Comparison of ENCODE assay signal across 12 cellular contexts in the genomic region with DNA sequence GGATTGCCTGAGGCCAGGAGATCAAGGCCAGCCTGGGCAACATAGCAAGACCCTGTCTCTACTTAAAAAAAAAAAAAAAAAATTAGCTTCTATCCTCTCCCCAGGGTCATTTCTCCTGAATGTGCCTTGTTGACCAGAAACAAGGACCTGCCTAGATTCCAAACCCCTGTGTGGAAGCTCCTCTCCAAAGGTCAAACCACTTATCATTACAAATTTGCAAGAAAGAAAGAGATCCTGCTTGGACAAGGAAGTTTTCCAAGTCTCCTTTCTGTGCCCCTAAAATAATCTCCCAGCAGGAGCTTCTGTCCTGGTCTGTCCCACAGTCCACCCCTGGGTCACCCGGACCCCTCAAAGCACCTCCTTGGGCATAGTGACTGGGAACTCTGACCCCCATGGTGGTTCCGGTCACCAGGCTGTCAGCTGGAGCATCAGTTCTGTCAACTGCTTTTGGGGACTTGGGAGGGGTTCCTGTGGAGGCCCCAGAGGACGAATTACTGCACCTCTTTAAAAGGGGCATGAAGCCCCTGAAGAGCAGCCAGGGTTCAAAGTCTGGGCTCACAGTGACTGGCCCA. TPM values are rescaled to one million over a fixed set of nuclear protein-coding genes. Genes with fewer than 3 reads are reported as not detected.
DNase-seq lines count a peak whose midpoint lies in the region; ATAC-seq and TF ChIP-seq lines count a peak whose summit lies in the region.
"Had no signal": no experiment of that assay in that cellular context is flagged by ENCODE, and none has a peak within 500 bp of the region (broad histone marks: within the 10 kb centered on the region; RNA-seq: fewer than 3 reads in every experiment).

No MANE protein-coding gene starts in this region.

- H3K4me1 Mint-ChIP-seq in CD4-positive, alpha-beta T cell (ENCODE audit: low read depth), result peaks cover 90% of the 10 kb centered on the region
- H3K4me1 Mint-ChIP-seq in stimulated activated memory B cell treated with anti-CD40 and anti-IgM and Interleukin-4, amounts not matched to agents 10 μg/mL and 1 μg/mL and 100 μg/mL, for 72 hours, result no peaks in the 10 kb centered on the region

- H3K36me3 ChIP-seq in SJSA1 (peaks cover 75% of the 10 kb centered on the region), gastroesophageal sphincter (peaks cover 0 to 6% of the 10 kb centered on the region in 2 donors), sigmoid colon (peaks cover 0 to 8% (median 0%) of the 10 kb centered on the region in 4 donors)

- peaks cover 81% of the 10 kb centered on the region for H3K4me1 ChIP-seq in SJSA1 (replicated peaks)
- peaks cover 12 to 100% (median 77%) of the 10 kb centered on the region in 3 donors for H3K4me1 ChIP-seq in gastroesophageal sphincter
- peaks cover 0 to 100% (median 99%) of the 10 kb centered on the region in 4 donors for H3K4me1 ChIP-seq in sigmoid colon

- peak overlapping the region; percentile 61 for H3K27ac Mint-ChIP-seq in CD4-positive, alpha-beta T cell
- no peak overlapping the region for H3K27ac Mint-ChIP-seq in stimulated activated memory B cell treated with anti-CD40 and anti-IgM and Interleukin-4, amounts not matched to agents 10 μg/mL and 1 μg/mL and 100 μg/mL, for 72 hours
- H3K27ac Mint-ChIP-seq: T-helper 17 cell had no signal

- no peak for TF ChIP-seq CTCF in CD4-positive, alpha-beta T cell (IDR thresholded peaks at IDR 0.05)
- TF ChIP-seq CTCF in gastroesophageal sphincter (IDR thresholded peaks at IDR 0.05), result no peak
- no peak for TF ChIP-seq CTCF in sigmoid colon (IDR thresholded peaks at IDR 0.05)

- no peaks in the 10 kb centered on the region for H3K9me3 Mint-ChIP-seq in CD4-positive, alpha-beta T cell
- no peaks in the 10 kb centered on the region for H3K9me3 Mint-ChIP-seq in stimulated activated memory B cell treated with anti-CD40 and anti-IgM and Interleukin-4, amounts not matched to agents 10 μg/mL and 1 μg/mL and 100 μg/mL, for 72 hours
- H3K9me3 Mint-ChIP-seq: CD4-positive, alpha-beta memory T cell had no signal

- POLR2A ChIA-PET in CD4-positive, alpha-beta T cell (lab: Charles Lee), result no interaction called here

- no peaks in the 10 kb centered on the region for H3K9me3 ChIP-seq in CD4-positive, alpha-beta T cell (ENCODE audit: control insufficient read depth, low read length)
- H3K9me3 ChIP-seq in SJSA1 (replicated peaks) (no peaks in the 10 kb centered on the region), gastroesophageal sphincter (no peaks in the 10 kb centered on the region), sigmoid colon (no peaks in the 10 kb centered on the region)

- no peak for ATAC-seq in CD4-positive, alpha-beta T cell (ENCODE audit: poor library complexity)
- ATAC-seq in gastroesophageal sphincter, result no peak
- ATAC-seq in stimulated activated memory B cell treated with anti-CD40 and anti-IgM and Interleukin-4, amounts not matched to agents 10 μg/mL and 1 μg/mL and 100 μg/mL, for 72 hours, result no peak
- ATAC-seq: T-helper 17 cell had no signal

- CTCF ChIA-PET in CD4-positive, alpha-beta T cell (lab: Charles Lee), result no interaction called here

- WGBS in gastroesophageal sphincter (ENCODE audit: low coverage in 1 of 2), 2 donors, result 82% methylated on average over 2 of the region's 3 CpGs; no CpG with 5 or more reads in 1 of the 2 donors
- WGBS in sigmoid colon, 2 donors, result 84 to 87% methylated on average over 3 of the region's 3 CpGs

- no peaks in the 10 kb centered on the region for H3K27me3 ChIP-seq in CD4-positive, alpha-beta T cell (ENCODE audit: control insufficient read depth, insufficient read depth, low read length)
- H3K27me3 ChIP-seq in SJSA1 (replicated peaks), result no peaks in the 10 kb centered on the region
- no peaks in the 10 kb centered on the region for H3K27me3 ChIP-seq in gastroesophageal sphincter
- H3K27me3 ChIP-seq in sigmoid colon, result no peaks in the 10 kb centered on the region

- H3K27ac ChIP-seq in CD4-positive, alpha-beta T cell (ENCODE audit: low read depth, low read length), result no peak overlapping the region
- H3K27ac ChIP-seq in SJSA1 (peak overlapping the region; percentile 52), gastroesophageal sphincter (peak overlapping the region; percentile 85 to 99 (median 94)), sigmoid colon (peak overlapping the region; percentile 98 to 100 (median 100))

- no peak for TF ChIP-seq EP300 in gastroesophageal sphincter (IDR thresholded peaks at IDR 0.05)
- no peak for TF ChIP-seq EP300 in sigmoid colon (IDR thresholded peaks at IDR 0.05)

- H3K36me3 Mint-ChIP-seq in CD4-positive, alpha-beta T cell (ENCODE audit: low read depth), result peaks cover 29% of the 10 kb centered on the region
- H3K36me3 Mint-ChIP-seq in stimulated activated memory B cell treated with anti-CD40 and anti-IgM and Interleukin-4, amounts not matched to agents 10 μg/mL and 1 μg/mL and 100 μg/mL, for 72 hours, result no peaks in the 10 kb centered on the region

- H3K4me3 Mint-ChIP-seq in CD4-positive, alpha-beta T cell, result no peak overlapping the region
- no peak overlapping the region for H3K4me3 Mint-ChIP-seq in stimulated activated memory B cell treated with anti-CD40 and anti-IgM and Interleukin-4, amounts not matched to agents 10 μg/mL and 1 μg/mL and 100 μg/mL, for 72 hours
- H3K4me3 Mint-ChIP-seq: CD4-positive, alpha-beta memory T cell; T-helper 17 cell had no signal

- intact Hi-C loops in CD4-positive, alpha-beta T cell (cut with DNase I, micrococcal nuclease), result no loop called here
- intact Hi-C loops in sigmoid colon (cut with DNase I), result no loop called here

- no peak overlapping the region for H3K4me3 ChIP-seq in SJSA1
- H3K4me3 ChIP-seq in gastroesophageal sphincter, result no peak overlapping the region
- no peak overlapping the region for H3K4me3 ChIP-seq in sigmoid colon

- TF ChIP-seq POLR2A in gastroesophageal sphincter (IDR thresholded peaks at IDR 0.05), result no peak
- no peak for TF ChIP-seq POLR2A in sigmoid colon (IDR thresholded peaks at IDR 0.05)

- H3K27me3 Mint-ChIP-seq in CD4-positive, alpha-beta T cell, result no peaks in the 10 kb centered on the region
- H3K27me3 Mint-ChIP-seq in stimulated activated memory B cell treated with anti-CD40 and anti-IgM and Interleukin-4, amounts not matched to agents 10 μg/mL and 1 μg/mL and 100 μg/mL, for 72 hours, result peaks cover 19% of the 10 kb centered on the region
- H3K27me3 Mint-ChIP-seq: CD4-positive, alpha-beta memory T cell; T-helper 17 cell had no signal

- no peak for DNase-seq in CD4-positive, alpha-beta T cell
- DNase-seq in SJSA1 (ENCODE audit: low read depth in 1 of 2, low spot score in 2 of 2) (no peak), sigmoid colon (no peak), islet precursor cell (no peak), DMS 273 treated with DMSO at 0.1 percent for 48 hours (lab: John Stamatoyannopoulos, UW) (no peak), HK-2 (ENCODE audit: unreplicated experiment) (no peak)
- DNase-seq: CD4-positive, alpha-beta memory T cell; NCI-H82; retina; T-helper 17 cell had no signal

RNA-seq across cellular contexts. Expression of a gene that starts 38.4 kb away (rescaled TPM):
- 100 to 1,000 TPM; 128 to 143 TPM for total RNA-seq in CD4-positive, alpha-beta T cell
- 262 and 370 TPM in 2 replicates for total RNA-seq in SJSA1 (2014; rRNA removed; shearing (Covaris generic))
- total RNA-seq in gastroesophageal sphincter (1,000 to 10,000 TPM in 2 of 4 donors, 100 to 1,000 TPM in 2; 776 to 1,910 (median 969) TPM), sigmoid colon (1,000 to 10,000 TPM in 1 of 4 donors, 100 to 1,000 TPM in 3; 372 to 1,069 (median 688) TPM)
- 10 to 100 TPM; 20.1 to 98.1 (median 24.0) TPM for polyA plus RNA-seq in sigmoid colon
